Comparison of ENCODE assay signal across 10 cellular contexts in genomic region chr5:167565555-167565954, GRCh38.
DNase-seq lines count a peak whose midpoint lies in the region; ATAC-seq and TF ChIP-seq lines count a peak whose summit lies in the region.
"Had no signal": no experiment of that assay in that cellular context is flagged by ENCODE, and none has a peak within 500 bp of the region (broad histone marks: within the 10 kb centered on the region; RNA-seq: fewer than 3 reads in every experiment).

No MANE protein-coding gene starts in this region.

- H3K4me2 ChIP-seq in HCT116 (ENCODE audit: low read length), result no peak overlapping the region

- ATAC-seq in HCT116, result no peak
- ATAC-seq in GM21786 (IDR thresholded peaks at IDR 0.05; ENCODE audit: unreplicated experiment), result no peak
- no peak for ATAC-seq in HG02798 (IDR thresholded peaks at IDR 0.05; ENCODE audit: poor library complexity, unreplicated experiment)
- ATAC-seq in GM21528 (IDR thresholded peaks at IDR 0.05; ENCODE audit: low FRiP score, unreplicated experiment), result no peak
- ATAC-seq: left cardiac atrium had no signal

- RAD21 ChIA-PET in HCT116 (lab: Charles Lee; ENCODE audit: low non-redundant PET in 1 of 2, low total read pairs in 2 of 2, uncharacterized antibody in 2 of 2, unreplicated experiment in 2 of 2), result interaction anchor here in 1 of 2 experiments (0.5 kb wide), 1 partner anchor 583 kb away, joined by 7 read pairs; no protein-coding TSS in a partner anchor

- H4K20me1 ChIP-seq in HCT116 (ENCODE audit: insufficient read depth), result no peaks in the 10 kb centered on the region

- H2AFZ ChIP-seq in HCT116 (ENCODE audit: low read depth, low read length, poor library complexity, severe bottlenecking), result no peak overlapping the region

- POLR2A ChIA-PET in HCT116 (lab: Charles Lee), result no interaction called here

- no peak for TF ChIP-seq POLR2A in HCT116 (IDR thresholded peaks at IDR 0.05; ENCODE audit: borderline replicate concordance, extremely low read depth, insufficient read depth, insufficient read length)

- H3K9ac ChIP-seq in HCT116 (ENCODE audit: low read length), result no peak overlapping the region

- H3K27ac ChIP-seq in HCT116 (ENCODE audit: low read depth, low read length) (no peak overlapping the region), VCaP (no peak overlapping the region)

- CTCF ChIA-PET in HCT116 (lab: Charles Lee), result no interaction called here

- no peaks in the 10 kb centered on the region for H3K9me3 ChIP-seq in HCT116 (ENCODE audit: control insufficient read depth in 1 of 2, insufficient read depth in 1 of 2, low read depth in 1 of 2, low read length in 2 of 2)

- H3K9me2 ChIP-seq in HCT116 (ENCODE audit: insufficient read depth), result no peaks in the 10 kb centered on the region

- peak; percentile 38 for TF ChIP-seq RAD21 in HCT116 (IDR thresholded peaks at IDR 0.05; ENCODE audit: low read depth)

- peak in 1 of 3 experiments; percentile 41; a peak in 2 of 6 replicates for TF ChIP-seq CTCF in HCT116 (IDR thresholded peaks at IDR 0.05 in 2 of 3, conservative IDR thresholded peaks at IDR 0.05 in 1 of 3; ENCODE audit: borderline replicate concordance in 1 of 3, insufficient read depth in 1 of 3, low read depth in 2 of 3, low read length in 2 of 3)
- peak; percentile 63 for TF ChIP-seq CTCF in VCaP (conservative IDR thresholded peaks at IDR 0.05)
- TF ChIP-seq CTCF in kidney epithelial cell (IDR thresholded peaks at IDR 0.05; ENCODE audit: insufficient read depth, low read length, poor library complexity, severe bottlenecking), result peak; percentile 36

- H3K4me1 ChIP-seq in HCT116 (ENCODE audit: control insufficient read depth in 1 of 2, insufficient read depth in 2 of 2, low read length in 2 of 2), result no peaks in the 10 kb centered on the region

- intact Hi-C loops in HCT116 (cut with micrococcal nuclease), result no loop called here

- DNase-seq in AG20443 (ENCODE audit: low spot score) (peak; percentile 37), HCT116 (ENCODE audit: low read depth, low spot score) (no peak), kidney epithelial cell (ENCODE audit: low read depth) (no peak)
- no peak for DNase-seq in stimulated activated CD4-positive, alpha-beta T cell treated with anti-CD3 and anti-CD28 coated beads, Interleukin-12 subunit alpha, Interleukin-12 subunit beta, amount 100 ng/mL, for 4 hours
- DNase-seq: left cardiac atrium, NCI-H187 treated with DMSO at 0.1 percent for 48 hours had no signal

- no peaks in the 10 kb centered on the region for H3K79me2 ChIP-seq in HCT116 (ENCODE audit: insufficient read depth, low read length)

- BruUV-seq in HCT116 (replicated peaks; lab: Mats Ljungman, UMichigan), result no TSS peak

- H3K36me3 ChIP-seq in HCT116 (ENCODE audit: control insufficient read depth in 1 of 2, insufficient read depth in 2 of 2, low read length in 2 of 2) (no peaks in the 10 kb centered on the region), kidney epithelial cell (ENCODE audit: control insufficient read depth, insufficient read depth, low read length) (no peaks in the 10 kb centered on the region)

- H3K4me3 ChIP-seq in HCT116 (replicated peaks in 1 of 2; ENCODE audit: low read depth in 1 of 2, low read length in 2 of 2), result no peak overlapping the region
- no peak overlapping the region for H3K4me3 ChIP-seq in kidney epithelial cell (ENCODE audit: low read depth, low read length)

- H3K27me3 ChIP-seq in HCT116 (ENCODE audit: insufficient read depth, low read length) (peaks cover 12% of the 10 kb centered on the region), kidney epithelial cell (ENCODE audit: control insufficient read depth, insufficient read depth, low read length) (no peaks in the 10 kb centered on the region)

TF ChIP-seq in HCT116, 20 proteins besides CTCF, POLR2A, EP300 and RAD21:
- no peak for TF ChIP-seq JUND (IDR thresholded peaks at IDR 0.05)
- no peak for TF ChIP-seq SP1 (IDR thresholded peaks at IDR 0.05; ENCODE audit: low read depth)
- TF ChIP-seq YY1 (IDR thresholded peaks at IDR 0.05; ENCODE audit: extremely low read depth, insufficient replicate concordance, low read depth, low read length), result no peak
- TF ChIP-seq ZFX (IDR thresholded peaks at IDR 0.05), result no peak
- TF ChIP-seq EZH2 (IDR thresholded peaks at IDR 0.05), result no peak
- no peak for TF ChIP-seq ELF1 (IDR thresholded peaks at IDR 0.05; ENCODE audit: borderline replicate concordance, low read depth)
- no peak for TF ChIP-seq EZH2phosphoT487 (IDR thresholded peaks at IDR 0.05; ENCODE audit: borderline replicate concordance)
- no peak for TF ChIP-seq SRF (IDR thresholded peaks at IDR 0.05; ENCODE audit: low read depth)
- TF ChIP-seq ATF3 (IDR thresholded peaks at IDR 0.05), result no peak
- no peak for TF ChIP-seq REST (IDR thresholded peaks at IDR 0.05; ENCODE audit: low read depth)
- TF ChIP-seq MAX (IDR thresholded peaks at IDR 0.05), result no peak
